Comparison of ENCODE assay signal across 3 cellular contexts in genomic region chr10:80444124-80444523, GRCh38.
A peak's percentile ranks its signal among the peaks of the same experiment; 100 is the strongest.
TF ChIP-seq lines count a peak whose summit lies in the region.

No MANE protein-coding gene starts in this region.

TF ChIP-seq in SK-N-SH, 30 proteins besides CTCF, POLR2A, EP300 and RAD21:
- TF ChIP-seq TAF1 (IDR thresholded peaks at IDR 0.05; ENCODE audit: borderline replicate concordance, low read depth, low read length) (no peak), USF1 (IDR thresholded peaks at IDR 0.05; ENCODE audit: borderline replicate concordance, low read depth) (no peak), MAX (IDR thresholded peaks at IDR 0.05; ENCODE audit: low read depth) (no peak), TCF12 (IDR thresholded peaks at IDR 0.05) (no peak), TEAD4 (IDR thresholded peaks at IDR 0.05; ENCODE audit: borderline replicate concordance, insufficient read depth) (no peak), NRF1 (IDR thresholded peaks at IDR 0.05; ENCODE audit: low read depth, low read length) (no peak), PBX3 (IDR thresholded peaks at IDR 0.05) (no peak), CHD2 (IDR thresholded peaks at IDR 0.05; ENCODE audit: low read length, partially characterized antibody) (no peak), POLR2AphosphoS5 (IDR thresholded peaks at IDR 0.05; ENCODE audit: low read depth, low read length) (no peak)

TF ChIP-seq in SK-N-SH treated with all-trans-retinoic acid at 6 μM for 48 hours, 23 proteins besides CTCF, POLR2A, EP300 and RAD21:
- TF ChIP-seq ZNF70 (CRISPR knock-in tag; IDR thresholded peaks at IDR 0.05) = no peak
- no peak for TF ChIP-seq ZFP30 (CRISPR knock-in tag; IDR thresholded peaks at IDR 0.05)
- no peak for TF ChIP-seq PPARA (CRISPR knock-in tag; IDR thresholded peaks at IDR 0.05; ENCODE audit: borderline replicate concordance)
- TF ChIP-seq CSRNP3 (CRISPR knock-in tag; IDR thresholded peaks at IDR 0.05) = no peak
- TF ChIP-seq TOX (CRISPR knock-in tag; IDR thresholded peaks at IDR 0.05; ENCODE audit: borderline replicate concordance) = no peak
- no peak for TF ChIP-seq ESRRG (CRISPR knock-in tag; IDR thresholded peaks at IDR 0.05)
- no peak for TF ChIP-seq GLIS3 (CRISPR knock-in tag; IDR thresholded peaks at IDR 0.05)
- no peak for TF ChIP-seq ZNF8 (CRISPR knock-in tag; IDR thresholded peaks at IDR 0.05)
- TF ChIP-seq ARNTL (CRISPR knock-in tag; IDR thresholded peaks at IDR 0.05; ENCODE audit: borderline replicate concordance, low read depth) = no peak
- TF ChIP-seq RARB (CRISPR knock-in tag; IDR thresholded peaks at IDR 0.05) = no peak
- TF ChIP-seq CREB5 (CRISPR knock-in tag; IDR thresholded peaks at IDR 0.05; ENCODE audit: low read depth) = no peak
- no peak for TF ChIP-seq POU6F1 (CRISPR knock-in tag; IDR thresholded peaks at IDR 0.05; ENCODE audit: borderline replicate concordance, low read depth)

TF ChIP-seq in K562, 482 proteins besides CTCF, POLR2A, EP300 and RAD21:
- TF ChIP-seq E2F4 (CRISPR knock-in tag; IDR thresholded peaks at IDR 0.05; ENCODE audit: low read depth) (0 out of 2 replicates have a peak, but pooled peaks have one; percentile 11), HMGN3 (IDR thresholded peaks at IDR 0.05; ENCODE audit: borderline replicate concordance, extremely low read depth, insufficient read length, low read depth, low read length) (no peak)
